ENCODE assay signal across 8 cellular contexts in genomic region chr16:3264137-3265036, GRCh38. TPM values are rescaled to one million over a fixed set of nuclear protein-coding genes. Genes with fewer than 3 reads are reported as not detected.
DNase-seq lines count a peak whose midpoint lies in the region; ATAC-seq and TF ChIP-seq lines count a peak whose summit lies in the region.

No MANE protein-coding gene starts in this region.

- H3K18ac ChIP-seq in trophoblast cell (ENCODE audit: low read length): no peak overlapping the region

- no peaks in the 10 kb centered on the region for H3K36me3 Mint-ChIP-seq in type B pancreatic cell

- ATAC-seq in HG02642 (IDR thresholded peaks at IDR 0.05; ENCODE audit: poor library complexity, unreplicated experiment): peak; percentile 88

- no CpG with 5 or more reads among the region's 77 CpGs for WGBS in trophoblast cell (ENCODE audit: extremely low coverage, insufficient coverage, insufficient read length)

- H3K23ac ChIP-seq in trophoblast cell (ENCODE audit: low read length): no peak overlapping the region

- no peak overlapping the region for H3K14ac ChIP-seq in trophoblast cell (ENCODE audit: low read length)

- peak overlapping the region; percentile 11 for H4K91ac ChIP-seq in trophoblast cell (ENCODE audit: low read depth, low read length)

- no peak overlapping the region for H4K12ac ChIP-seq in trophoblast cell (ENCODE audit: low read depth, low read length)

- H3K4ac ChIP-seq in trophoblast cell (ENCODE audit: low read depth, low read length): no peak overlapping the region

- H3K27me3 Mint-ChIP-seq in type B pancreatic cell: peaks cover 2% of the 10 kb centered on the region

- peak overlapping the region; percentile 63 for H3K4me3 ChIP-seq in GM12864 (ENCODE audit: low read depth, low read length)
- H3K4me3 ChIP-seq in cardiac muscle cell: peak overlapping the region; percentile 46
- H3K4me3 ChIP-seq in trophoblast cell (ENCODE audit: low read depth, low read length): peak overlapping the region; percentile 71

- H3K4me1 Mint-ChIP-seq in type B pancreatic cell (ENCODE audit: unreplicated experiment): peaks cover 4% of the 10 kb centered on the region

- H2BK12ac ChIP-seq in trophoblast cell (ENCODE audit: low read length): no peak overlapping the region

- H2BK120ac ChIP-seq in trophoblast cell (ENCODE audit: insufficient read depth, low read length, poor library complexity): no peak overlapping the region

- H3K4me1 ChIP-seq in cardiac muscle cell (ENCODE audit: low read depth) (no peaks in the 10 kb centered on the region), trophoblast cell (ENCODE audit: control insufficient read depth in 1 of 2, insufficient read depth in 2 of 2, low read length in 2 of 2) (no peaks in the 10 kb centered on the region)

- H2AK5ac ChIP-seq in trophoblast cell (ENCODE audit: low read length): no peak overlapping the region

- no peaks in the 10 kb centered on the region for H3K79me1 ChIP-seq in trophoblast cell (ENCODE audit: low read length)

- peak overlapping the region; percentile 94 for H3K4me3 Mint-ChIP-seq in type B pancreatic cell

- H3K4me2 ChIP-seq in trophoblast cell (ENCODE audit: low read length): peak overlapping the region; percentile 70

- DNase-seq in GM12864 (ENCODE audit: low read depth) (peak; percentile 90), NCI-H1105 (lab: John Stamatoyannopoulos, UW) (peak; percentile 91), SKM-1 treated with dmso at 0.1 percent for 144 hours (lab: John Stamatoyannopoulos, UW; ENCODE audit: unreplicated experiment) (peak; percentile 97), cardiac muscle cell (ENCODE audit: low read depth in 1 of 2, low spot score in 1 of 2) (peak; percentile 97 to 99), trophoblast cell (peak; percentile 97 to 98), type B pancreatic cell (ENCODE audit: extremely low spot score, unreplicated experiment) (peak; percentile 97)
- DNase-seq in activated naive CD8-positive, alpha-beta T cell treated with anti-CD3 and anti-CD28 coated beads, Interleukin-2, amount 50 U/mL, for 16 hours (ENCODE audit: low read depth, low spot score): peak; percentile 99

- H3K36me3 ChIP-seq in cardiac muscle cell (no peaks in the 10 kb centered on the region), trophoblast cell (ENCODE audit: control insufficient read depth in 1 of 2, insufficient read depth in 2 of 2, low read length in 2 of 2) (no peaks in the 10 kb centered on the region)

- H3K9me3 ChIP-seq in cardiac muscle cell (ENCODE audit: low read depth) (no peaks in the 10 kb centered on the region), trophoblast cell (ENCODE audit: insufficient read depth, low read depth, low read length) (peaks cover 20% of the 10 kb centered on the region)

- H3K79me2 ChIP-seq in trophoblast cell (ENCODE audit: control insufficient read depth, insufficient read depth, low read length, poor library complexity): no peaks in the 10 kb centered on the region

- peak overlapping the region; percentile 89 for H3K27ac Mint-ChIP-seq in type B pancreatic cell

- peak overlapping the region; percentile 61 for H4K8ac ChIP-seq in trophoblast cell (ENCODE audit: low read depth, low read length)

- TF ChIP-seq CTCF in GM12864 (IDR thresholded peaks at IDR 0.05; ENCODE audit: low read depth, low read length, missing control alignments) (peak; percentile 43), cardiac muscle cell (IDR thresholded peaks at IDR 0.05; ENCODE audit: low read depth, low read length) (peak; percentile 26), type B pancreatic cell (conservative IDR thresholded peaks at IDR 0.05) (peak; percentile 28)

- no peaks in the 10 kb centered on the region for H3K27me3 ChIP-seq in cardiac muscle cell
- H3K27me3 ChIP-seq in trophoblast cell (ENCODE audit: insufficient read depth, low read length): peaks cover 5% of the 10 kb centered on the region

- peak overlapping the region; percentile 44 for H2AFZ ChIP-seq in trophoblast cell (ENCODE audit: insufficient read depth, low read length, poor library complexity)

- H3K27ac ChIP-seq in cardiac muscle cell (peak overlapping the region; percentile 74), trophoblast cell (ENCODE audit: low read depth, low read length) (no peak overlapping the region)

- H2BK5ac ChIP-seq in trophoblast cell (ENCODE audit: low read depth, low read length, poor library complexity): no peak overlapping the region

- no peaks in the 10 kb centered on the region for H3K9me3 Mint-ChIP-seq in type B pancreatic cell

- peak overlapping the region; percentile 54 for H3K9ac ChIP-seq in trophoblast cell (ENCODE audit: low read length)

RNA-seq across cellular contexts. Expression of gene MEFV, which starts 8.0 kb away (rescaled TPM):
- total RNA-seq in cardiac muscle cell (not detected in 2 replicates), type B pancreatic cell (ENCODE audit: low replicate concordance) (0.19 TPM in 1 of 2 replicates, not detected in the other)
- polyA plus RNA-seq in cardiac muscle cell: not detected in 2 replicates
- 0.04 TPM in 1 of 2 replicates, not detected in the other for polyA plus RNA-seq in trophoblast cell (2013)

RNA-seq across cellular contexts. Expression of gene ZNF263, which starts 18.9 kb away (rescaled TPM):
- 37.3 and 45.7 TPM in 2 replicates for total RNA-seq in cardiac muscle cell
- 18.8 and 29.5 TPM in 2 replicates for polyA plus RNA-seq in cardiac muscle cell
- 13.5 and 13.9 TPM in 2 replicates for polyA plus RNA-seq in trophoblast cell (2013)
- total RNA-seq in type B pancreatic cell (ENCODE audit: low replicate concordance): 27.7 and 38.6 TPM in 2 replicates

RNA-seq across cellular contexts. Expression of gene ZNF200, which starts 29.4 kb away (rescaled TPM):
- total RNA-seq in cardiac muscle cell (12.9 and 13.8 TPM in 2 replicates), type B pancreatic cell (ENCODE audit: low replicate concordance) (10.5 and 12.4 TPM in 2 replicates)
- polyA plus RNA-seq in cardiac muscle cell: 11.0 and 11.1 TPM in 2 replicates
- 3.4 and 3.8 TPM in 2 replicates for polyA plus RNA-seq in trophoblast cell (2013)

RNA-seq across cellular contexts. Expression of gene TIGD7, which starts 40.8 kb away (rescaled TPM):
- total RNA-seq in cardiac muscle cell (8.4 and 10.8 TPM in 2 replicates), type B pancreatic cell (ENCODE audit: low replicate concordance) (5.4 and 9.4 TPM in 2 replicates)
- 11.0 and 12.5 TPM in 2 replicates for polyA plus RNA-seq in cardiac muscle cell
- polyA plus RNA-seq in trophoblast cell (2013): 1.8 and 2.1 TPM in 2 replicates

RNA-seq across cellular contexts. Expression of gene ZNF75A, which starts 40.9 kb away (rescaled TPM):
- total RNA-seq in cardiac muscle cell: 25.3 and 37.9 TPM in 2 replicates
- 43.4 and 44.1 TPM in 2 replicates for polyA plus RNA-seq in cardiac muscle cell
- polyA plus RNA-seq in trophoblast cell (2013): 17.4 and 17.5 TPM in 2 replicates
- 41.2 and 50.8 TPM in 2 replicates for total RNA-seq in type B pancreatic cell (ENCODE audit: low replicate concordance)
